In genomic region chr1:234545512-234546386, GRCh38 we compare ENCODE assay signal across 10 cellular contexts.
DNase-seq lines count a peak whose midpoint lies in the region; ATAC-seq and TF ChIP-seq lines count a peak whose summit lies in the region.
"Had no signal": no experiment of that assay in that cellular context is flagged by ENCODE, and none has a peak within 500 bp of the region (broad histone marks: within the 10 kb centered on the region; RNA-seq: fewer than 3 reads in every experiment).

No MANE protein-coding gene starts in this region.

- H3K56ac ChIP-seq in mesendoderm (ENCODE audit: low read length) = no peak overlapping the region

- H3K9me3 Mint-ChIP-seq in MCF 10A (ENCODE audit: unreplicated experiment) (no peaks in the 10 kb centered on the region), brain (peaks cover 0 to 6% (median 0%) of the 10 kb centered on the region in 5 experiments), type B pancreatic cell (no peaks in the 10 kb centered on the region)
- H3K9me3 Mint-ChIP-seq: CD4-positive, alpha-beta T cell had no signal

- H3K79me2 ChIP-seq in mammary epithelial cell (ENCODE audit: insufficient read depth, low read length) (no peaks in the 10 kb centered on the region), mesendoderm (ENCODE audit: control insufficient read depth, insufficient read depth, low read length) (no peaks in the 10 kb centered on the region)

- H3K4me1 Mint-ChIP-seq in MCF 10A (ENCODE audit: insufficient read depth, unreplicated experiment) = peaks cover 36% of the 10 kb centered on the region
- peaks cover 86% of the 10 kb centered on the region for H3K4me1 Mint-ChIP-seq in brain
- H3K4me1 Mint-ChIP-seq in type B pancreatic cell (ENCODE audit: unreplicated experiment) = peaks cover 48% of the 10 kb centered on the region

- DNase-seq in MCF 10A (ENCODE audit: unreplicated experiment) (no peak), mammary epithelial cell (no peak), mesendoderm (no peak), type B pancreatic cell (ENCODE audit: extremely low spot score, unreplicated experiment) (no peak), posterior cingulate gyrus (no peak)
- DNase-seq: CD4-positive, alpha-beta T cell; Kasumi-1 had no signal

- H3K36me3 Mint-ChIP-seq in MCF 10A (ENCODE audit: insufficient read depth, unreplicated experiment) (no peaks in the 10 kb centered on the region), brain (no peaks in the 10 kb centered on the region), type B pancreatic cell (no peaks in the 10 kb centered on the region)

- intact Hi-C loops in MCF 10A (cut with micrococcal nuclease) = loop anchor here (10.0 kb wide), 1 partner anchor 1361 kb away; no protein-coding TSS in a partner anchor
- intact Hi-C loops in mammary epithelial cell (cut with micrococcal nuclease) = no loop called here
- intact Hi-C loops in posterior cingulate gyrus (cut with DNase I) = no loop called here

- no peak for ATAC-seq in GM19351 (IDR thresholded peaks at IDR 0.05; ENCODE audit: unreplicated experiment)
- no peak for ATAC-seq in GM19467 (IDR thresholded peaks at IDR 0.05; ENCODE audit: unreplicated experiment)

- H3K4me1 ChIP-seq in mammary epithelial cell (ENCODE audit: insufficient read depth, low read length) (peaks cover 17% of the 10 kb centered on the region), mesendoderm (ENCODE audit: control insufficient read depth, low read depth, low read length) (peaks cover 4% of the 10 kb centered on the region)

- dilution Hi-C loops in mammary epithelial cell (cut with HindIII; ENCODE audit: low sequenced_read_pairs) = no loop called here

- WGBS in mammary epithelial cell (ENCODE audit: low coverage, missing lambda C conversion rate) = 94% methylated on average over 14 of the region's 14 CpGs
- WGBS in mesendoderm (ENCODE audit: extremely low coverage, insufficient coverage, low lambda C conversion rate) = no CpG with 5 or more reads among the region's 14 CpGs

- no TSS peak for BruUV-seq in MCF 10A (replicated peaks; lab: Mats Ljungman, UMichigan)
- no TSS peak for BruUV-seq in mammary epithelial cell (replicated peaks; lab: Mats Ljungman, UMichigan)

- no peak overlapping the region for H3K9ac ChIP-seq in mammary epithelial cell (ENCODE audit: insufficient read depth, low read length)
- H3K9ac ChIP-seq in mesendoderm (ENCODE audit: low read length) = no peak overlapping the region

- no peak overlapping the region for H2AK5ac ChIP-seq in mesendoderm (ENCODE audit: low read length)

- H3K4me3 ChIP-seq in mammary epithelial cell (replicated peaks in 1 of 3; ENCODE audit: insufficient read depth in 1 of 3, low read depth in 2 of 3, low read length in 3 of 3) (no peak overlapping the region), mesendoderm (ENCODE audit: low read length) (no peak overlapping the region)

- CTCF ChIA-PET in MCF 10A (lab: Yijun Ruan, JAX) (interaction anchor here (0.6 to 4.8 kb wide), 7 partner anchors 9 to 853 kb away, joined by 3 to 26 read pairs (median 3); no protein-coding TSS in a partner anchor), mammary epithelial cell (lab: Charles Lee; ENCODE audit: low non-redundant PET) (no interaction called here)

- no peak overlapping the region for H3K4me3 Mint-ChIP-seq in MCF 10A (ENCODE audit: unreplicated experiment)
- peak overlapping the region; percentile 7 to 80 (median 69) for H3K4me3 Mint-ChIP-seq in brain
- H3K4me3 Mint-ChIP-seq in type B pancreatic cell = peak overlapping the region; percentile 2
- H3K4me3 Mint-ChIP-seq: CD4-positive, alpha-beta T cell had no signal

- H3K23ac ChIP-seq in mesendoderm (ENCODE audit: low read length) = no peak overlapping the region

- H2BK5ac ChIP-seq in mesendoderm (ENCODE audit: low read length) = peak overlapping the region; percentile 52

- H3K27ac ChIP-seq in mammary epithelial cell (ENCODE audit: insufficient read depth, low read depth, low read length) (no peak overlapping the region), mesendoderm (ENCODE audit: low read depth, low read length) (no peak overlapping the region)

- H2BK120ac ChIP-seq in mesendoderm (ENCODE audit: low read depth, low read length) = no peak overlapping the region

- TF ChIP-seq CTCF in MCF 10A (IDR thresholded peaks at IDR 0.05; ENCODE audit: unreplicated experiment) (no peak), mammary epithelial cell (conservative IDR thresholded peaks at IDR 0.05 in 1 of 2, IDR thresholded peaks at IDR 0.05 in 1 of 2; ENCODE audit: extremely low read depth in 1 of 2, insufficient read depth in 1 of 2, low read depth in 1 of 2, low read length in 2 of 2) (no peak), brain (conservative IDR thresholded peaks at IDR 0.05) (no peak), type B pancreatic cell (conservative IDR thresholded peaks at IDR 0.05) (no peak)

- H3K9me3 ChIP-seq in mammary epithelial cell (replicated peaks; ENCODE audit: insufficient read depth, low read length) = no peaks in the 10 kb centered on the region

- H3K18ac ChIP-seq in mesendoderm (ENCODE audit: low read length) = no peak overlapping the region

- no peak overlapping the region for H3K4me2 ChIP-seq in mammary epithelial cell (ENCODE audit: insufficient read depth, low read depth, low read length)
- H3K4me2 ChIP-seq in mesendoderm (ENCODE audit: low read length) = no peak overlapping the region

- H3K36me3 ChIP-seq in mammary epithelial cell (ENCODE audit: insufficient read depth, low read length) (no peaks in the 10 kb centered on the region), mesendoderm (ENCODE audit: control insufficient read depth, insufficient read depth, low read length) (no peaks in the 10 kb centered on the region)

- H4K8ac ChIP-seq in mesendoderm (ENCODE audit: low read depth, low read length) = no peak overlapping the region

- no peaks in the 10 kb centered on the region for H3K27me3 ChIP-seq in mammary epithelial cell (ENCODE audit: insufficient read depth, low read length)
- H3K27me3 ChIP-seq in mesendoderm (ENCODE audit: insufficient read depth, low read length, poor library complexity) = no peaks in the 10 kb centered on the region

- no peaks in the 10 kb centered on the region for H4K20me1 ChIP-seq in mammary epithelial cell (ENCODE audit: insufficient read depth, low read length)

- no peak overlapping the region for H3K4ac ChIP-seq in mesendoderm (ENCODE audit: low read depth, low read length)

- H3K79me1 ChIP-seq in mesendoderm (ENCODE audit: low read length) = no peaks in the 10 kb centered on the region

- no peak overlapping the region for H4K5ac ChIP-seq in mesendoderm (ENCODE audit: low read length)

- H3K27me3 Mint-ChIP-seq in MCF 10A (ENCODE audit: insufficient read depth, unreplicated experiment) (no peaks in the 10 kb centered on the region), brain (no peaks in the 10 kb centered on the region), type B pancreatic cell (no peaks in the 10 kb centered on the region)
- H3K27me3 Mint-ChIP-seq: CD4-positive, alpha-beta T cell had no signal

- H3K27ac Mint-ChIP-seq in MCF 10A (ENCODE audit: low read depth, unreplicated experiment) (peak overlapping the region; percentile 80), brain (peak overlapping the region; percentile 63 to 100 (median 98)), type B pancreatic cell (peak overlapping the region; percentile 95)
- H3K27ac Mint-ChIP-seq: CD4-positive, alpha-beta T cell had no signal

- in situ Hi-C loops in mammary epithelial cell (cut with MboI; ENCODE audit: low sequenced_read_pairs in 2 of 2) = no loop called here

- H2BK15ac ChIP-seq in mesendoderm (replicated peaks; ENCODE audit: low read depth) = no peak overlapping the region

- no peak overlapping the region for H2AFZ ChIP-seq in mammary epithelial cell (ENCODE audit: low read depth, low read length)

- POLR2A ChIA-PET in MCF 10A (lab: Yijun Ruan, JAX) = interaction anchor here (0.8 to 19.7 kb wide), 12 partner anchors 11 to 524 kb away, joined by 3 to 467 read pairs (median 17); partner anchors contain the start of gene COA6
